16 cellular contexts compared by ENCODE assay signal in genomic region chr2:237818066-237818473, GRCh38. TPM values are rescaled to one million over a fixed set of nuclear protein-coding genes. Genes with fewer than 3 reads are reported as not detected.
DNase-seq lines count a peak whose midpoint lies in the region; ATAC-seq and TF ChIP-seq lines count a peak whose summit lies in the region.
"Had no signal": no experiment of that assay in that cellular context is flagged by ENCODE, and none has a peak within 500 bp of the region (broad histone marks: within the 10 kb centered on the region; RNA-seq: fewer than 3 reads in every experiment).

No MANE protein-coding gene starts in this region.

- H3K4me3 ChIP-seq in fibroblast of the aortic adventitia (ENCODE audit: low read depth, low read length): no peak overlapping the region
- H3K4me3 ChIP-seq: heart right ventricle, lower lobe of right lung, SJSA1, transverse colon had no signal

- peak; percentile 54 for ATAC-seq in stimulated activated effector memory CD8-positive, alpha-beta T cell treated with anti-CD3 and anti-CD28 coated beads, Interleukin-12 subunit alpha, Interleukin-12 subunit beta, amount 100 ng/mL, for 72 hours
- ATAC-seq: heart right ventricle, lower lobe of right lung had no signal

- H3K36me3 Mint-ChIP-seq in T-helper 2 cell treated with Interferon-gamma antibody and Interleukin-4, amounts not matched to agents 5 μg/mL and 100 μg/mL, for 36 hours (ENCODE audit: low read depth): no peaks in the 10 kb centered on the region
- H3K36me3 Mint-ChIP-seq in stimulated activated effector memory CD8-positive, alpha-beta T cell treated with anti-CD3 and anti-CD28 coated beads, Interleukin-12 subunit alpha, Interleukin-12 subunit beta, amount 100 ng/mL, for 72 hours: no peaks in the 10 kb centered on the region

- peak; percentile 52 for DNase-seq in NOMO-1 treated with DMSO at 0.1 percent for 48 hours (lab: John Stamatoyannopoulos, UW; ENCODE audit: unreplicated experiment)
- DNase-seq in NOMO-1 treated with dmso at 0.1 percent for 144 hours (lab: John Stamatoyannopoulos, UW; ENCODE audit: unreplicated experiment): no peak
- DNase-seq in T-helper 2 cell treated with Interferon-gamma antibody and Interleukin-4, amounts not matched to agents 5 μg/mL and 100 μg/mL, for 36 hours (ENCODE audit: low spot score): no peak
- DNase-seq in fibroblast of the aortic adventitia (ENCODE audit: low read depth): peak; percentile 78
- DNase-seq in stimulated activated effector memory CD8-positive, alpha-beta T cell treated with anti-CD3 and anti-CD28 coated beads, Interleukin-12 subunit alpha, Interleukin-12 subunit beta, amount 100 ng/mL, for 72 hours (ENCODE audit: low spot score in 2 of 2): no peak
- no peak for DNase-seq in activated CD8-positive, alpha-beta memory T cell treated with anti-CD3 and anti-CD28 coated beads, Interleukin-2, amount 50 U/mL, for 4 hours
- no peak for DNase-seq in NAMALWA (ENCODE audit: low spot score)
- no peak for DNase-seq in stimulated activated CD4-positive, alpha-beta T cell treated with anti-CD3 and anti-CD28 coated beads, Interleukin-12 subunit alpha, Interleukin-12 subunit beta, amount 100 ng/mL, for 4 hours
- DNase-seq: DMS153, heart right ventricle, lower lobe of right lung, NCI-H1436, NCI-H774, transverse colon had no signal

- TF ChIP-seq CTCF in fibroblast of the aortic adventitia (IDR thresholded peaks at IDR 0.05; ENCODE audit: insufficient read depth, low read length): no peak

- peak overlapping the region; percentile 28 for H3K27ac Mint-ChIP-seq in T-helper 2 cell treated with Interferon-gamma antibody and Interleukin-4, amounts not matched to agents 5 μg/mL and 100 μg/mL, for 36 hours
- H3K27ac Mint-ChIP-seq in stimulated activated effector memory CD8-positive, alpha-beta T cell treated with anti-CD3 and anti-CD28 coated beads, Interleukin-12 subunit alpha, Interleukin-12 subunit beta, amount 100 ng/mL, for 72 hours: no peak overlapping the region

- peak overlapping the region; percentile 5 for H3K4me3 Mint-ChIP-seq in T-helper 2 cell treated with Interferon-gamma antibody and Interleukin-4, amounts not matched to agents 5 μg/mL and 100 μg/mL, for 36 hours
- no peak overlapping the region for H3K4me3 Mint-ChIP-seq in stimulated activated effector memory CD8-positive, alpha-beta T cell treated with anti-CD3 and anti-CD28 coated beads, Interleukin-12 subunit alpha, Interleukin-12 subunit beta, amount 100 ng/mL, for 72 hours

- peaks cover 5% of the 10 kb centered on the region for H3K27me3 Mint-ChIP-seq in T-helper 2 cell treated with Interferon-gamma antibody and Interleukin-4, amounts not matched to agents 5 μg/mL and 100 μg/mL, for 36 hours (ENCODE audit: low read depth)

- H3K9me3 Mint-ChIP-seq in T-helper 2 cell treated with Interferon-gamma antibody and Interleukin-4, amounts not matched to agents 5 μg/mL and 100 μg/mL, for 36 hours: no peaks in the 10 kb centered on the region
- H3K9me3 Mint-ChIP-seq in stimulated activated effector memory CD8-positive, alpha-beta T cell treated with anti-CD3 and anti-CD28 coated beads, Interleukin-12 subunit alpha, Interleukin-12 subunit beta, amount 100 ng/mL, for 72 hours: no peaks in the 10 kb centered on the region

- H3K4me1 Mint-ChIP-seq in T-helper 2 cell treated with Interferon-gamma antibody and Interleukin-4, amounts not matched to agents 5 μg/mL and 100 μg/mL, for 36 hours (ENCODE audit: low read depth): peaks cover 20% of the 10 kb centered on the region
- H3K4me1 Mint-ChIP-seq in stimulated activated effector memory CD8-positive, alpha-beta T cell treated with anti-CD3 and anti-CD28 coated beads, Interleukin-12 subunit alpha, Interleukin-12 subunit beta, amount 100 ng/mL, for 72 hours: peaks cover 11% of the 10 kb centered on the region

RNA-seq across cellular contexts. Expression of gene RBM44, which starts 19.5 kb away (rescaled TPM):
- 0.27 and 0.65 TPM in 2 replicates for total RNA-seq in fibroblast of the aortic adventitia (ENCODE audit: low replicate concordance)

RNA-seq across cellular contexts. Expression of gene RAMP1, which starts 41.4 kb away (rescaled TPM):
- total RNA-seq in fibroblast of the aortic adventitia (ENCODE audit: low replicate concordance): 3.1 and 3.4 TPM in 2 replicates
- total RNA-seq: H4 had no signal

Comparison
In these comparisons a context has a peak if more than half of its experiments do, and no peak if none do; other contexts are left out.
1. DNase-seq: peak in NOMO-1 treated with DMSO at 0.1 percent for 48 hours (single experiment) and fibroblast of the aortic adventitia (single experiment); none in NOMO-1 treated with dmso at 0.1 percent for 144 hours (single experiment), T-helper 2 cell treated with Interferon-gamma antibody and Interleukin-4, amounts not matched to agents 5 μg/mL and 100 μg/mL, for 36 hours (single experiment), stimulated activated effector memory CD8-positive, alpha-beta T cell treated with anti-CD3 and anti-CD28 coated beads, Interleukin-12 subunit alpha, Interleukin-12 subunit beta, amount 100 ng/mL, for 72 hours (0 of 2), activated CD8-positive, alpha-beta memory T cell treated with anti-CD3 and anti-CD28 coated beads, Interleukin-2, amount 50 U/mL, for 4 hours (single experiment), NAMALWA (single experiment) and stimulated activated CD4-positive, alpha-beta T cell treated with anti-CD3 and anti-CD28 coated beads, Interleukin-12 subunit alpha, Interleukin-12 subunit beta, amount 100 ng/mL, for 4 hours (single experiment).